Comparison of ENCODE assay signal across 8 cellular contexts in genomic region chr20:33262658-33263065, GRCh38. TPM values are rescaled to one million over a fixed set of nuclear protein-coding genes. Genes with fewer than 3 reads are reported as not detected.
A peak's percentile ranks its signal among the peaks of the same experiment; 100 is the strongest.
DNase-seq lines count a peak whose midpoint lies in the region; ATAC-seq and TF ChIP-seq lines count a peak whose summit lies in the region.

No MANE protein-coding gene starts in this region.

- DNase-seq in Caki2 (ENCODE audit: low read depth) (peak; percentile 45), HFF-Myc (ENCODE audit: extremely low read depth, low read depth) (peak; percentile 22), NOMO-1 (lab: John Stamatoyannopoulos, UW; ENCODE audit: unreplicated experiment in 2 of 2) (peak; percentile 62 to 71), cerebellum (ENCODE audit: low spot score) (peak; percentile 50), lung microvascular endothelial cell (ENCODE audit: low read depth in 2 of 2) (peak; percentile 69 to 74)
- no peak for DNase-seq in effector CD4-positive, alpha-beta T cell

- in situ Hi-C loops in Caki2 (cut with HindIII; ENCODE audit: low pct_unique_long_range_greater_than_20kb, low sequenced_read_pairs), result no loop called here

- ATAC-seq in HG02798 (IDR thresholded peaks at IDR 0.05; ENCODE audit: poor library complexity, unreplicated experiment) (no peak), HG02981 (IDR thresholded peaks at IDR 0.05; ENCODE audit: unreplicated experiment) (no peak)

- TF ChIP-seq CTCF in HFF-Myc (IDR thresholded peaks at IDR 0.05; ENCODE audit: low read depth, low read length, missing control alignments), result peak; percentile 72

- H3K4me3 ChIP-seq in HFF-Myc (replicated peaks; ENCODE audit: low read depth, low read length), result no peak overlapping the region

RNA-seq across cellular contexts. Expression of gene BPIFB1, which starts 20.4 kb away (rescaled TPM):
- not detected in 2 replicates for total RNA-seq in Caki2 (2014; rRNA removed; shearing (Covaris generic); ENCODE audit: low replicate concordance)
- total RNA-seq in cerebellum (0.45 TPM), lung microvascular endothelial cell (not detected in 2 replicates)

RNA-seq across cellular contexts. Expression of gene BPIFA1, which starts 26.9 kb away (rescaled TPM):
- total RNA-seq in Caki2 (2014; rRNA removed; shearing (Covaris generic); ENCODE audit: low replicate concordance), result not detected in 2 replicates
- total RNA-seq in cerebellum (not detected), lung microvascular endothelial cell (not detected in 2 replicates)

RNA-seq across cellular contexts. Expression of gene BPIFA3, which starts 45.5 kb away (rescaled TPM):
- not detected in 2 replicates for total RNA-seq in Caki2 (2014; rRNA removed; shearing (Covaris generic); ENCODE audit: low replicate concordance)
- not detected for total RNA-seq in cerebellum
- total RNA-seq in lung microvascular endothelial cell, result not detected in 2 replicates
